8 cellular contexts compared by ENCODE assay signal in the genomic region with DNA sequence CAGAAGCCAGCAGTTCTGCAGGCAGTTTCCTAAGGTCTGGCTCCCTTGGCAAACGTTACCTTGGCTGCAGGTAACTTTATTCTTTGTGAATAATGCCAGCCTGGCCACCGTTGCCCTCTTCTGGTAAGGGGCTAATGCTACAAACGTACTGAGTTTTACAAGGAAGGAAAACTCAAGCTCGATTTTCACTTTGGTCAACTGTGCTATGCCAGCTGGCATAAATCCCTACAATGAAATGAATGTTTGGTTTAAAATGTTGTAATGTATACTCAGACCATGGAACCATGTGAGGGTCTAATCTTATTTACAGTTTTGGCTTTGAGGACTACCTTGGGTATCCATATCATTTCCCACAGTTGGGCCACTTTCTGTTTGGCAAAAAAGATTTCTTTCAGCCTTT.
DNase-seq lines count a peak whose midpoint lies in the region; ATAC-seq and TF ChIP-seq lines count a peak whose summit lies in the region.

No MANE protein-coding gene starts in this region.

- no peaks in the 10 kb centered on the region for H3F3A ChIP-seq in DOHH2 (ENCODE audit: control insufficient read depth, insufficient read depth)

- H3K4me1 Mint-ChIP-seq in activated CD4-positive, alpha-beta memory T cell treated with anti-CD3 and anti-CD28 coated beads, Interleukin-2, amount 10 ng/mL, durations not matched to agents 7 days and 5 days: peaks cover 13% of the 10 kb centered on the region

- H3K9me3 ChIP-seq in DOHH2 (ENCODE audit: control insufficient read depth, insufficient read depth, low read length) (no peaks in the 10 kb centered on the region), lung (ENCODE audit: control insufficient read depth in 2 of 2, insufficient read depth in 1 of 2, low read length in 1 of 2) (no peaks in the 10 kb centered on the region)

- no peaks in the 10 kb centered on the region for H3K27me3 Mint-ChIP-seq in activated CD4-positive, alpha-beta memory T cell treated with anti-CD3 and anti-CD28 coated beads, Interleukin-2, amount 10 ng/mL, durations not matched to agents 7 days and 5 days

- H3K9me3 Mint-ChIP-seq in activated CD4-positive, alpha-beta memory T cell treated with anti-CD3 and anti-CD28 coated beads, Interleukin-2, amount 10 ng/mL, durations not matched to agents 7 days and 5 days: no peaks in the 10 kb centered on the region

- CTCF ChIA-PET in activated CD4-positive, alpha-beta memory T cell treated with anti-CD3 and anti-CD28 coated beads, Interleukin-2, amount 10 ng/mL, durations not matched to agents 7 days and 5 days (lab: Charles Lee): interaction anchor here (0.6 to 2.5 kb wide), 10 partner anchors 9 to 558 kb away, joined by 3 to 12 read pairs (median 4); no protein-coding TSS in a partner anchor

- no peaks in the 10 kb centered on the region for H3K4me1 ChIP-seq in DOHH2 (ENCODE audit: control insufficient read depth, low read length)
- H3K4me1 ChIP-seq in lung (ENCODE audit: control insufficient read depth in 2 of 2, insufficient read depth in 2 of 2, low read length in 2 of 2): peaks cover 0 to 8% of the 10 kb centered on the region in 2 donors

- H4K20me1 ChIP-seq in DOHH2 (ENCODE audit: control insufficient read depth, insufficient read depth, low read depth, low read length): 0 out of 2 replicates have a peak, but pooled peaks cover 5% of the 10 kb centered on the region

- H3K36me3 Mint-ChIP-seq in activated CD4-positive, alpha-beta memory T cell treated with anti-CD3 and anti-CD28 coated beads, Interleukin-2, amount 10 ng/mL, durations not matched to agents 7 days and 5 days (ENCODE audit: low read depth): no peaks in the 10 kb centered on the region

- POLR2A ChIA-PET in activated CD4-positive, alpha-beta memory T cell treated with anti-CD3 and anti-CD28 coated beads, Interleukin-2, amount 10 ng/mL, durations not matched to agents 7 days and 5 days (lab: Charles Lee): no interaction called here

- 22 to 28% methylated on average over 4 of the region's 4 CpGs for WGBS in lung, 2 donors

- DNase-seq in activated CD4-positive, alpha-beta memory T cell treated with anti-CD3 and anti-CD28 coated beads, Interleukin-2, amount 10 ng/mL, durations not matched to agents 7 days and 5 days: peak; percentile 42
- DNase-seq in lung (ENCODE audit: low spot score) (peak; percentile 40), head of caudate nucleus (no peak), putamen (ENCODE audit: low spot score) (no peak)

- H3K27ac Mint-ChIP-seq in activated CD4-positive, alpha-beta memory T cell treated with anti-CD3 and anti-CD28 coated beads, Interleukin-2, amount 10 ng/mL, durations not matched to agents 7 days and 5 days: no peak overlapping the region

- ATAC-seq in lung (ENCODE audit: insufficient read depth, low FRiP score) (peak; percentile 30), GM18511 (IDR thresholded peaks at IDR 0.05; ENCODE audit: unreplicated experiment) (no peak), GM21447 (IDR thresholded peaks at IDR 0.05; ENCODE audit: unreplicated experiment) (no peak)

- H3K36me3 ChIP-seq in DOHH2 (ENCODE audit: control insufficient read depth, low read length): no peaks in the 10 kb centered on the region
- H3K36me3 ChIP-seq in lung (ENCODE audit: control insufficient read depth in 2 of 2, insufficient read depth in 2 of 2, low read length in 2 of 2): no peaks in the 10 kb centered on the region

- no peaks in the 10 kb centered on the region for H3K79me2 ChIP-seq in DOHH2 (ENCODE audit: control insufficient read depth, low read length)

- no peak overlapping the region for H3K4me3 ChIP-seq in DOHH2 (ENCODE audit: low read length)
- no peak overlapping the region for H3K4me3 ChIP-seq in lung

- H3K27ac ChIP-seq in DOHH2 (ENCODE audit: low read depth, low read length) (no peak overlapping the region), lung (ENCODE audit: low read depth in 1 of 2, low read length in 1 of 2) (no peak overlapping the region)

- intact Hi-C loops in head of caudate nucleus (cut with DNase I): no loop called here

- no peak overlapping the region for H3K4me2 ChIP-seq in DOHH2 (ENCODE audit: low read length)

- H3K27me3 ChIP-seq in DOHH2 (ENCODE audit: control insufficient read depth, low read length) (no peaks in the 10 kb centered on the region), lung (ENCODE audit: control insufficient read depth, insufficient read depth) (no peaks in the 10 kb centered on the region)

- TF ChIP-seq CTCF in DOHH2 (IDR thresholded peaks at IDR 0.05; ENCODE audit: low read depth, low read length, poor library complexity, severe bottlenecking): peak; percentile 41
- peak; percentile 74 for TF ChIP-seq CTCF in LNCAP (IDR thresholded peaks at IDR 0.05)
- peak; percentile 2 for TF ChIP-seq CTCF in lung (IDR thresholded peaks at IDR 0.05; ENCODE audit: control extremely low read depth, extremely low read depth)

- H3K4me3 Mint-ChIP-seq in activated CD4-positive, alpha-beta memory T cell treated with anti-CD3 and anti-CD28 coated beads, Interleukin-2, amount 10 ng/mL, durations not matched to agents 7 days and 5 days: no peak overlapping the region

- H3K9me2 ChIP-seq in DOHH2 (replicated peaks; ENCODE audit: control insufficient read depth, low read length): no peaks in the 10 kb centered on the region

Comparison
In these comparisons a context has a peak if more than half of its experiments do, and no peak if none do; other contexts are left out.
1. CTCF ChIP-seq: peak in every context shown above with its lines; median percentile 74 in LNCAP; 41 in DOHH2; 2 in lung.
2. DNase-seq: peak in activated CD4-positive, alpha-beta memory T cell treated with anti-CD3 and anti-CD28 coated beads, Interleukin-2, amount 10 ng/mL, durations not matched to agents 7 days and 5 days (single experiment) and lung (single experiment); none in head of caudate nucleus (0 of 42) and putamen (single experiment).